In genomic region chr15:60647246-60647645, GRCh38 we compare ENCODE assay signal across 1 cellular context.
TF ChIP-seq lines count a peak whose summit lies in the region.

No MANE protein-coding gene starts in this region.

TF ChIP-seq in GM23338, 12 proteins besides CTCF, POLR2A, EP300 and RAD21:
- TF ChIP-seq ZNF462 (CRISPR knock-in tag; IDR thresholded peaks at IDR 0.05) (no peak), ZNF114 (CRISPR knock-in tag; IDR thresholded peaks at IDR 0.05) (no peak), NANOG (IDR thresholded peaks at IDR 0.05; ENCODE audit: borderline replicate concordance) (no peak), JUNB (IDR thresholded peaks at IDR 0.05; ENCODE audit: unreplicated experiment) (no peak), POLR2AphosphoS5 (IDR thresholded peaks at IDR 0.05; ENCODE audit: low read depth) (no peak), STAT1 (IDR thresholded peaks at IDR 0.05; ENCODE audit: unreplicated experiment) (no peak), CREB1 (CRISPR knock-in tag; IDR thresholded peaks at IDR 0.05; ENCODE audit: low read depth) (no peak), ZNF331 (CRISPR knock-in tag; IDR thresholded peaks at IDR 0.05; ENCODE audit: low read depth) (no peak), EZH2phosphoT487 (IDR thresholded peaks at IDR 0.05; ENCODE audit: unreplicated experiment) (no peak), EZH2 (IDR thresholded peaks at IDR 0.05; ENCODE audit: low read depth, unreplicated experiment) (no peak)
- TF ChIP-seq, protein P1, sequence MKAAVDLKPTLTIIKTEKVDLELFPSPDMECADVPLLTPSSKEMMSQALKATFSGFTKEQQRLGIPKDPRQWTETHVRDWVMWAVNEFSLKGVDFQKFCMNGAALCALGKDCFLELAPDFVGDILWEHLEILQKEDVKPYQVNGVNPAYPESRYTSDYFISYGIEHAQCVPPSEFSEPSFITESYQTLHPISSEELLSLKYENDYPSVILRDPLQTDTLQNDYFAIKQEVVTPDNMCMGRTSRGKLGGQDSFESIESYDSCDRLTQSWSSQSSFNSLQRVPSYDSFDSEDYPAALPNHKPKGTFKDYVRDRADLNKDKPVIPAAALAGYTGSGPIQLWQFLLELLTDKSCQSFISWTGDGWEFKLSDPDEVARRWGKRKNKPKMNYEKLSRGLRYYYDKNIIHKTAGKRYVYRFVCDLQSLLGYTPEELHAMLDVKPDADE (IDR thresholded peaks at IDR 0.05): no peak
- TF ChIP-seq, protein P2, sequence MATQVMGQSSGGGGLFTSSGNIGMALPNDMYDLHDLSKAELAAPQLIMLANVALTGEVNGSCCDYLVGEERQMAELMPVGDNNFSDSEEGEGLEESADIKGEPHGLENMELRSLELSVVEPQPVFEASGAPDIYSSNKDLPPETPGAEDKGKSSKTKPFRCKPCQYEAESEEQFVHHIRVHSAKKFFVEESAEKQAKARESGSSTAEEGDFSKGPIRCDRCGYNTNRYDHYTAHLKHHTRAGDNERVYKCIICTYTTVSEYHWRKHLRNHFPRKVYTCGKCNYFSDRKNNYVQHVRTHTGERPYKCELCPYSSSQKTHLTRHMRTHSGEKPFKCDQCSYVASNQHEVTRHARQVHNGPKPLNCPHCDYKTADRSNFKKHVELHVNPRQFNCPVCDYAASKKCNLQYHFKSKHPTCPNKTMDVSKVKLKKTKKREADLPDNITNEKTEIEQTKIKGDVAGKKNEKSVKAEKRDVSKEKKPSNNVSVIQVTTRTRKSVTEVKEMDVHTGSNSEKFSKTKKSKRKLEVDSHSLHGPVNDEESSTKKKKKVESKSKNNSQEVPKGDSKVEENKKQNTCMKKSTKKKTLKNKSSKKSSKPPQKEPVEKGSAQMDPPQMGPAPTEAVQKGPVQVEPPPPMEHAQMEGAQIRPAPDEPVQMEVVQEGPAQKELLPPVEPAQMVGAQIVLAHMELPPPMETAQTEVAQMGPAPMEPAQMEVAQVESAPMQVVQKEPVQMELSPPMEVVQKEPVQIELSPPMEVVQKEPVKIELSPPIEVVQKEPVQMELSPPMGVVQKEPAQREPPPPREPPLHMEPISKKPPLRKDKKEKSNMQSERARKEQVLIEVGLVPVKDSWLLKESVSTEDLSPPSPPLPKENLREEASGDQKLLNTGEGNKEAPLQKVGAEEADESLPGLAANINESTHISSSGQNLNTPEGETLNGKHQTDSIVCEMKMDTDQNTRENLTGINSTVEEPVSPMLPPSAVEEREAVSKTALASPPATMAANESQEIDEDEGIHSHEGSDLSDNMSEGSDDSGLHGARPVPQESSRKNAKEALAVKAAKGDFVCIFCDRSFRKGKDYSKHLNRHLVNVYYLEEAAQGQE (IDR thresholded peaks at IDR 0.05; ENCODE audit: unreplicated experiment): no peak
